ENCODE assay signal across 12 cellular contexts in the genomic region with DNA sequence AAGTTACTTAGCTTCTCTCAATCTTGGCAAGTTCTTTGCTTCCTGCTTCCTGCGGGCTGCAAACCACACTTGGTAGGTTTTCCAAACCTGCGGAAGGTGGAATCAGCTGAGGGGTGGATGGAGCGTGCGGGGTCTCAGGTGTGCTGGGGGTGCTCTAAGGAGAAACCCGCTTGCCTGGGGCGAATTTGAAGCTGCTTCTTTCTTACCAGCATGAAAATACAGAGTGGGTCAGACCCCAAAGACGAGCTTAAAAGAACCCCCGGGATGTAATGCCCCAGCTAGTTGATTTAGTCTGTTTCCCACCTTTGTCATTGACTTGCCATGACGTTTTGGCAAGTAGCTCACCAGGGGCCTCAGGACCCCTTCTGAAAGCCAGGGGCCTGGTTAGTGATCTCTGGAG. TPM values are rescaled to one million over a fixed set of nuclear protein-coding genes. Genes with fewer than 3 reads are reported as not detected.
"Had no signal": no experiment of that assay in that cellular context is flagged by ENCODE, and none has a peak within 500 bp of the region (broad histone marks: within the 10 kb centered on the region; RNA-seq: fewer than 3 reads in every experiment).

No MANE protein-coding gene starts in this region.

- H3K36me3 ChIP-seq: cardiac muscle cell, Peyer's patch had no signal

- H3K9me3 Mint-ChIP-seq: activated CD4-positive, alpha-beta T cell treated with anti-CD3 and anti-CD28 coated beads, Interleukin-2, amount 10 ng/mL, durations not matched to agents 24 days and 14 days; activated naive CD4-positive, alpha-beta T cell treated with anti-CD3 and anti-CD28 coated beads for 36 hours; activated naive CD8-positive, alpha-beta T cell treated with anti-CD3 and anti-CD28 coated beads for 36 hours; activated T-cell treated with anti-CD3 and anti-CD28 coated beads, Interleukin-2, amount 50 U/mL, for 4 hours; activated T-helper 1 cell treated with anti-CD3 and anti-CD28 coated beads, Interleukin-12 subunit alpha, Interleukin-12 subunit beta, Interleukin-2, Interleukin-4 antibody, amounts not matched to agents 30 ng/mL and 10 ng/mL and 1 ng/mL, durations not matched to agents 14 hours and 24 hours and 36 hours; T-cell had no signal

- H3K36me3 Mint-ChIP-seq: activated naive CD8-positive, alpha-beta T cell treated with anti-CD3 and anti-CD28 coated beads for 36 hours; T-cell had no signal

- H3K4me3 ChIP-seq: cardiac muscle cell, Peyer's patch had no signal

- H3K4me1 Mint-ChIP-seq: activated CD4-positive, alpha-beta T cell treated with anti-CD3 and anti-CD28 coated beads, Interleukin-2, amount 10 ng/mL, durations not matched to agents 24 days and 14 days; T-cell had no signal

- H3K4me1 ChIP-seq: Peyer's patch had no signal

- H3K27ac ChIP-seq: cardiac muscle cell, Peyer's patch had no signal

- H3K27me3 ChIP-seq: cardiac muscle cell, Peyer's patch had no signal

- H3K27ac Mint-ChIP-seq: activated CD4-positive, alpha-beta T cell treated with anti-CD3 and anti-CD28 coated beads, Interleukin-2, amount 10 ng/mL, durations not matched to agents 24 days and 14 days; activated naive CD4-positive, alpha-beta T cell treated with anti-CD3 and anti-CD28 coated beads for 36 hours; activated naive CD8-positive, alpha-beta T cell treated with anti-CD3 and anti-CD28 coated beads for 36 hours; activated T-helper 1 cell treated with anti-CD3 and anti-CD28 coated beads, Interleukin-12 subunit alpha, Interleukin-12 subunit beta, Interleukin-2, Interleukin-4 antibody, amounts not matched to agents 30 ng/mL and 10 ng/mL and 1 ng/mL, durations not matched to agents 14 hours and 24 hours and 36 hours; T-cell; T-helper 17 cell had no signal

- DNase-seq: amniotic stem cell, NCI-H1436 treated with DMSO at 0.1 percent for 48 hours had no signal

- H3K4me3 Mint-ChIP-seq: activated CD4-positive, alpha-beta T cell treated with anti-CD3 and anti-CD28 coated beads, Interleukin-2, amount 10 ng/mL, durations not matched to agents 24 days and 14 days; activated naive CD4-positive, alpha-beta T cell treated with anti-CD3 and anti-CD28 coated beads for 36 hours; activated naive CD8-positive, alpha-beta T cell treated with anti-CD3 and anti-CD28 coated beads for 36 hours; activated T-cell treated with anti-CD3 and anti-CD28 coated beads, Interleukin-2, amount 50 U/mL, for 4 hours; activated T-helper 1 cell treated with anti-CD3 and anti-CD28 coated beads, Interleukin-12 subunit alpha, Interleukin-12 subunit beta, Interleukin-2, Interleukin-4 antibody, amounts not matched to agents 30 ng/mL and 10 ng/mL and 1 ng/mL, durations not matched to agents 14 hours and 24 hours and 36 hours; T-cell; T-helper 17 cell had no signal

- H3K9me3 ChIP-seq: Peyer's patch had no signal

RNA-seq across cellular contexts. Expression of gene CORO2B, which starts 28.8 kb away (rescaled TPM):
- total RNA-seq: activated naive CD4-positive, alpha-beta T cell treated with anti-CD3 and anti-CD28 coated beads for 36 hours; activated naive CD8-positive, alpha-beta T cell treated with anti-CD3 and anti-CD28 coated beads for 36 hours; activated T-helper 1 cell treated with anti-CD3 and anti-CD28 coated beads, Interleukin-12 subunit alpha, Interleukin-12 subunit beta, Interleukin-2, Interleukin-4 antibody, amounts not matched to agents 30 ng/mL and 10 ng/mL and 1 ng/mL, durations not matched to agents 14 hours and 24 hours and 36 hours; NCI-H460; T-helper 17 cell had no signal
